Comparison of ENCODE assay signal across 8 cellular contexts in the genomic region with DNA sequence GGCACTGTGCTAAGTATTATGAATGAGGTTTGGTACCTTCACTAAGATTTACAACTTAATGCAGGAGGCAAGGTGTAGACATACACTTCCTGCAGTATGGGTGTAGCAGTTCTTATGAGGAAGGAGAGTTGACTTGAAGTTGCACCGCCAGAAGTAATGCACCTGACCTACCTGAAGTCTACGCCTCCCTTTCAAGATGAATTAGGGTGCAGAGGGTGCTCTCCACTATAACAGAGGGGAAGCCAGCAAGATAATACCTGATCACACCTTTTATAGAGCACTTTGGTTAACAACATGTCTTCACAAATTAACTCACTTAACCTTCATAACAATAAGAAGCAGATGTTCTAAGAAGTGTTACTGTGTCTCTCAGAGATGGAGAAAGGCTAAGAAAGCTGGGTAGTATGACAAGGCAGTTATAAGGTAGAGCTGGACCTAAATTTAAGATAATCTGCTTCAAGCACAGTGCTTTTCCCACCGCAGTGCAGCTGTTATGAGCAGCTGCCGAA. TPM values are rescaled to one million over a fixed set of nuclear protein-coding genes. Genes with fewer than 3 reads are reported as not detected.
A peak's percentile ranks its signal among the peaks of the same experiment; 100 is the strongest.
DNase-seq lines count a peak whose midpoint lies in the region; ATAC-seq and TF ChIP-seq lines count a peak whose summit lies in the region.

No MANE protein-coding gene starts in this region.

- peaks cover 0 to 12% (median 3%) of the 10 kb centered on the region in 4 donors for H3K4me1 ChIP-seq in Peyer's patch
- H3K4me1 ChIP-seq in psoas muscle: peaks cover 30% of the 10 kb centered on the region

- ATAC-seq in esophagus mucosa (peak; percentile 3), psoas muscle (no peak), GM18867 (IDR thresholded peaks at IDR 0.05; ENCODE audit: unreplicated experiment) (no peak)

- no peak for TF ChIP-seq CTCF in Peyer's patch (IDR thresholded peaks at IDR 0.05)
- no peak for TF ChIP-seq CTCF in psoas muscle (IDR thresholded peaks at IDR 0.05)

- H3K27me3 ChIP-seq in Peyer's patch (no peaks in the 10 kb centered on the region), psoas muscle (ENCODE audit: insufficient read depth in 3 of 3, low read length in 2 of 3) (no peaks in the 10 kb centered on the region)

- 43 to 48% (median 44%) methylated on average over 4 of the region's 4 CpGs for WGBS in psoas muscle, 3 donors

- TF ChIP-seq POLR2A in Peyer's patch (IDR thresholded peaks at IDR 0.05): no peak

- H3K27ac ChIP-seq in Peyer's patch (peak overlapping the region; percentile 88 to 92 (median 90)), psoas muscle (peak overlapping the region; percentile 91)

- H3K36me3 ChIP-seq in Peyer's patch (no peaks in the 10 kb centered on the region), psoas muscle (ENCODE audit: insufficient read depth in 1 of 2, low read depth in 1 of 2) (no peaks in the 10 kb centered on the region)

- H3K9me3 ChIP-seq in Peyer's patch (no peaks in the 10 kb centered on the region), psoas muscle (no peaks in the 10 kb centered on the region)

- intact Hi-C loops in psoas muscle (cut with DNase I): loop anchor here (10.0 kb wide), 1 partner anchor 259 kb away; the partner anchor contains the start of gene ACBD5 (in 2 of the 2)

- H3K4me3 ChIP-seq in GM08714 (ENCODE audit: low read length): peak overlapping the region; percentile 46
- peak overlapping the region; percentile 75 to 87 (median 82) for H3K4me3 ChIP-seq in Peyer's patch
- peak overlapping the region; percentile 82 for H3K4me3 ChIP-seq in psoas muscle

- DNase-seq in Peyer's patch: no peak
- DNase-seq in psoas muscle: no peak
- DNase-seq in cerebellar cortex (ENCODE audit: low spot score): no peak
- no peak for DNase-seq in NCI-H1417 (lab: John Stamatoyannopoulos, UW)
- no peak for DNase-seq in T1000 (lab: John Stamatoyannopoulos, UW)

RNA-seq across cellular contexts. Expression of gene RAB18, which starts 0.6 kb away (rescaled TPM):
- total RNA-seq in Peyer's patch: 10 to 100 TPM; 16.5 to 46.1 (median 42.7) TPM
- total RNA-seq in esophagus mucosa: 99.5 TPM
- total RNA-seq in psoas muscle: 100 to 1,000 TPM in 2 of 4 donors, 10 to 100 TPM in 2; 87.0 to 125 (median 102) TPM
- 10 to 100 TPM; 36.2 to 71.1 (median 70.2) TPM for polyA plus RNA-seq in psoas muscle
